ENCODE assay signal across 1 cellular context in genomic region chr4:139443661-139444060, GRCh38.
TF ChIP-seq lines count a peak whose summit lies in the region.

No MANE protein-coding gene starts in this region.

TF ChIP-seq in K562, 482 proteins besides CTCF, POLR2A, EP300 and RAD21 (continued from another document):
- TF ChIP-seq TSHZ1 (CRISPR knock-in tag; IDR thresholded peaks at IDR 0.05) (no peak), EZH2 (IDR thresholded peaks at IDR 0.05; ENCODE audit: borderline replicate concordance, low read depth, low read length) (no peak), HMGXB4 (CRISPR knock-in tag; IDR thresholded peaks at IDR 0.05) (no peak), SMARCB1 (IDR thresholded peaks at IDR 0.05; ENCODE audit: insufficient read length, low read depth) (no peak), PURB (CRISPR knock-in tag; IDR thresholded peaks at IDR 0.05; ENCODE audit: low read depth) (no peak), SMAD4 (CRISPR knock-in tag; conservative IDR thresholded peaks at IDR 0.05) (peak; percentile 51), ZEB2 (IDR thresholded peaks at IDR 0.05) (peak; percentile 77; the same call in 1 of the 2 replicates), HNRNPL (IDR thresholded peaks at IDR 0.05; ENCODE audit: low read depth, low read length) (no peak), CC2D1A (IDR thresholded peaks at IDR 0.05) (peak; percentile 83; the same call in 1 of the 2 replicates), ZNF224 (CRISPR knock-in tag; IDR thresholded peaks at IDR 0.05) (no peak), DACH1 (IDR thresholded peaks at IDR 0.05; ENCODE audit: partially characterized antibody) (no peak), ZNF134 (CRISPR knock-in tag; conservative IDR thresholded peaks at IDR 0.05) (no peak), RFX7 (CRISPR knock-in tag; IDR thresholded peaks at IDR 0.05) (no peak), STAT5B (CRISPR knock-in tag; IDR thresholded peaks at IDR 0.05) (no peak), THRA (IDR thresholded peaks at IDR 0.05) (no peak), PRDM10 (IDR thresholded peaks at IDR 0.05; ENCODE audit: partially characterized antibody) (no peak), BCL6 (CRISPR knock-in tag; IDR thresholded peaks at IDR 0.05) (no peak), TEAD4 (IDR thresholded peaks at IDR 0.05; ENCODE audit: low read length) (peak; percentile 92), TEAD4 (CRISPR knock-in tag; IDR thresholded peaks at IDR 0.05; ENCODE audit: borderline replicate concordance) (no peak), EHMT2 (IDR thresholded peaks at IDR 0.05) (no peak), U2AF1 (optimal IDR thresholded peaks at IDR 0.05; ENCODE audit: low read depth, low read length) (no peak), NFATC3 (IDR thresholded peaks at IDR 0.05) (no peak), USF1 (CRISPR knock-in tag; IDR thresholded peaks at IDR 0.05) (no peak), TCF7 (IDR thresholded peaks at IDR 0.05; ENCODE audit: borderline replicate concordance) (no peak), NR0B1 (IDR thresholded peaks at IDR 0.05; ENCODE audit: partially characterized antibody) (no peak), KLF16 (IDR thresholded peaks at IDR 0.05) (peak; percentile 82), CREBBP (IDR thresholded peaks at IDR 0.05; ENCODE audit: low read depth, low read length) (no peak), MAX (CRISPR knock-in tag; IDR thresholded peaks at IDR 0.05) (no peak), SMARCE1 (IDR thresholded peaks at IDR 0.05) (peak; percentile 81; the same call in 1 of the 2 replicates), LEF1 (IDR thresholded peaks at IDR 0.05) (peak; percentile 28; the same call in 1 of the 2 replicates), ZNF41 (CRISPR knock-in tag; conservative IDR thresholded peaks at IDR 0.05) (no peak), CHD2 (IDR thresholded peaks at IDR 0.05; ENCODE audit: low read depth, low read length) (no peak), TFAP4 (CRISPR knock-in tag; IDR thresholded peaks at IDR 0.05; ENCODE audit: borderline replicate concordance) (0 out of 2 replicates have a peak, but pooled peaks have one; percentile 28), KLF10 (CRISPR knock-in tag; IDR thresholded peaks at IDR 0.05) (no peak), PCBP2 (IDR thresholded peaks at IDR 0.05; ENCODE audit: low read depth, low read length, poor library complexity, severe bottlenecking) (no peak), KHSRP (IDR thresholded peaks at IDR 0.05) (no peak), FOXJ3 (CRISPR knock-in tag; IDR thresholded peaks at IDR 0.05) (no peak), ATF3 (IDR thresholded peaks at IDR 0.05) (no peak), ATF3 (CRISPR knock-in tag; conservative IDR thresholded peaks at IDR 0.05) (no peak), RCOR1 (IDR thresholded peaks at IDR 0.05; ENCODE audit: borderline replicate concordance in 1 of 2, low read depth in 2 of 2, low read length in 2 of 2) (peak in 1 of 2 experiments; percentile 76; a peak in 2 of 4 replicates), CBX8 (IDR thresholded peaks at IDR 0.05; ENCODE audit: borderline replicate concordance, extremely low read depth, low read depth, low read length, poor library complexity, severe bottlenecking) (no peak), GATA2 (CRISPR knock-in tag; IDR thresholded peaks at IDR 0.05) (peak; percentile 93), MYBL2 (IDR thresholded peaks at IDR 0.05; ENCODE audit: low read depth) (no peak), MYBL2 (CRISPR knock-in tag; IDR thresholded peaks at IDR 0.05; ENCODE audit: borderline replicate concordance) (no peak), SRSF1 (IDR thresholded peaks at IDR 0.05; ENCODE audit: low read depth, low read length) (no peak), FUS (optimal IDR thresholded peaks at IDR 0.05; ENCODE audit: low read depth, low read length) (no peak), CBX2 (IDR thresholded peaks at IDR 0.05; ENCODE audit: insufficient read depth, low read length, poor library complexity, severe bottlenecking) (no peak), MXI1 (IDR thresholded peaks at IDR 0.05; ENCODE audit: low read depth, low read length) (0 out of 2 replicates have a peak, but pooled peaks have one; percentile 26), GTF2A2 (tag; IDR thresholded peaks at IDR 0.05) (no peak), DNMT1 (IDR thresholded peaks at IDR 0.05) (no peak), PTRF (tag; IDR thresholded peaks at IDR 0.05) (no peak), SUPT5H (IDR thresholded peaks at IDR 0.05) (no peak), FOXA1 (IDR thresholded peaks at IDR 0.05; ENCODE audit: borderline replicate concordance) (peak; percentile 73), NRF1 (conservative IDR thresholded peaks at IDR 0.05 in 1 of 2, IDR thresholded peaks at IDR 0.05 in 1 of 2) (no peak), ZNF707 (CRISPR knock-in tag; conservative IDR thresholded peaks at IDR 0.05) (no peak), ZNF785 (CRISPR knock-in tag; IDR thresholded peaks at IDR 0.05) (no peak), HES1 (IDR thresholded peaks at IDR 0.05; ENCODE audit: low read depth) (no peak)
TF ChIP-seq in K562: peak in this region for 53.
